Comparison of ENCODE assay signal across 17 cellular contexts in the genomic region with DNA sequence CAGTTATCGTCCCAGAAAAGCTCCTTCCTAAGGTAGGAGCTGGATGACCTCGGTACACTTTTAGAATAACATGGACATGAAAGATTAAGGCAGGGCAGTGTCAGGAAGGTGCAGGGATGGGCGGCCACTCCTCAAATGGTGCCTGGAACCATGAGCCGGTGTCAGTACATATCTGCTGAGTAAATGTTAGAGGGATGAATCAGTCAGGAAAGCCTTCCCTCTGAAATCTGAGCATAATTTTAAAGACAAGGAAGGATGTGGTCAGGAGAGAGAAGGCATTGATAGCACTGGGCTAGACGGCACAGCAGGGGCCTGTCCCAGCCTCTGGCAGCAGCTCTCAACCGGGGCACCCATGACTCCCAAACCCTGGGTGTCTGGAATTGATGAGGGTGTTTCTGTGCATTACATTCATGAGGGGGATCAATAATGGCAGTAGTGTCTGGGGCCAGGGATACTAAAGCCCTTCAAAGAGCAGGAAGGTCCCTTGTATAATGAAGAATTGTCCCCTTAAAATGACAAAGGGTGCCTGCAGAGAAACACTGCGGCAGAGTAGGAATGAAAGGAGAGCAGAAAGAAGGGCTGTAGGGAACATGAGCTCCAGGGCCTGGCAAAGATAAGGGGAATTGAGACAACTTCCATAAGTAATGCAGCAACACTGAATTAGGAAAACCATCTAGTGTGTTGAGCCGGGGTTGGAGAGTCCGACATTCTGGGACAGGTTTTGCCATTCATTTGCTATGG.
DNase-seq lines count a peak whose midpoint lies in the region; ATAC-seq and TF ChIP-seq lines count a peak whose summit lies in the region.
"Had no signal": no experiment of that assay in that cellular context is flagged by ENCODE, and none has a peak within 500 bp of the region (broad histone marks: within the 10 kb centered on the region; RNA-seq: fewer than 3 reads in every experiment).

No MANE protein-coding gene starts in this region.

- H4K20me1 ChIP-seq in PC-3 (ENCODE audit: low read length) (no peaks in the 10 kb centered on the region), osteoblast (ENCODE audit: insufficient read depth, low read length) (no peaks in the 10 kb centered on the region)
- H4K20me1 ChIP-seq: BLaER1 had no signal

- CTCF ChIA-PET in PC-3 (lab: Charles Lee), result no interaction called here

- H3K4me1 ChIP-seq in PC-3 (ENCODE audit: insufficient read depth, low read length), result no peaks in the 10 kb centered on the region
- H3K4me1 ChIP-seq in esophagus muscularis mucosa, result peaks cover 11 to 31% (median 26%) of the 10 kb centered on the region in 4 donors
- peaks cover 20% of the 10 kb centered on the region for H3K4me1 ChIP-seq in osteoblast (ENCODE audit: insufficient read depth, low read length)

- BruUV-seq in PC-3 (replicated peaks; lab: Mats Ljungman, UMichigan), result no TSS peak

- DNase-seq in EL (peak; percentile 69), PC-3 (peak; percentile 44), esophagus muscularis mucosa (ENCODE audit: extremely low spot score) (peak; percentile 39), osteoblast (ENCODE audit: insufficient read length, low spot score, missing footprints) (peak; percentile 82), GM10266 (ENCODE audit: extremely low spot score) (no peak)
- no peak for DNase-seq in activated effector memory CD4-positive, alpha-beta T cell treated with anti-CD3 and anti-CD28 coated beads, Interleukin-2, amount 50 U/mL, for 16 hours
- DNase-seq: activated CD4-positive, alpha-beta T cell treated with anti-CD3 and anti-CD28 coated beads for 36 hours; activated T-cell treated with anti-CD3 and anti-CD28 coated beads, Interleukin-2, amount 50 U/mL, for 4 hours; cortex of kidney; MM.1S; NCI-H2029 treated with DMSO at 0.1 percent for 48 hours; spleen; T-helper 2 cell had no signal

- POLR2A ChIA-PET in PC-3 (lab: Charles Lee; ENCODE audit: unreplicated experiment), result no interaction called here

- peak; percentile 65 for ATAC-seq in PC-3
- ATAC-seq in HG03135 (IDR thresholded peaks at IDR 0.05; ENCODE audit: unreplicated experiment), result no peak
- no peak for ATAC-seq in HG02870 (IDR thresholded peaks at IDR 0.05; ENCODE audit: unreplicated experiment)
- ATAC-seq: activated CD4-positive, alpha-beta T cell treated with anti-CD3 and anti-CD28 coated beads for 36 hours; activated T-cell treated with anti-CD3 and anti-CD28 coated beads, Interleukin-2, amount 50 U/mL, for 4 hours had no signal

- H3K9me2 ChIP-seq in PC-3 (replicated peaks; ENCODE audit: low read length), result no peaks in the 10 kb centered on the region

- H3K36me3 ChIP-seq in PC-3 (ENCODE audit: low read depth, low read length), result no peaks in the 10 kb centered on the region
- H3K36me3 ChIP-seq in esophagus muscularis mucosa, result no peaks in the 10 kb centered on the region
- H3K36me3 ChIP-seq in osteoblast (ENCODE audit: insufficient read depth, low read length), result no peaks in the 10 kb centered on the region
- H3K36me3 ChIP-seq: BLaER1 had no signal

- H3K4me2 ChIP-seq in PC-3 (ENCODE audit: low read length) (no peak overlapping the region), osteoblast (ENCODE audit: insufficient read depth, low read length) (no peak overlapping the region)
- H3K4me2 ChIP-seq: BLaER1 had no signal

- no peaks in the 10 kb centered on the region for H3F3A ChIP-seq in PC-3 (ENCODE audit: low read length, unreplicated experiment)

- H3K27me3 ChIP-seq in PC-3 (ENCODE audit: low read length), result no peaks in the 10 kb centered on the region
- H3K27me3 ChIP-seq in esophagus muscularis mucosa, result no peaks in the 10 kb centered on the region
- peaks cover 3% of the 10 kb centered on the region for H3K27me3 ChIP-seq in osteoblast (ENCODE audit: insufficient read depth, low read length)
- H3K27me3 ChIP-seq: BLaER1, spleen had no signal

- TF ChIP-seq CTCF in PC-3 (conservative IDR thresholded peaks at IDR 0.05; ENCODE audit: low read depth, low read length), result no peak
- TF ChIP-seq CTCF in esophagus muscularis mucosa (IDR thresholded peaks at IDR 0.05), result no peak
- TF ChIP-seq CTCF in osteoblast (IDR thresholded peaks at IDR 0.05; ENCODE audit: extremely low read depth, low read depth, low read length), result no peak
- TF ChIP-seq CTCF in GM10266 (IDR thresholded peaks at IDR 0.05; ENCODE audit: control insufficient read depth, insufficient read depth, low read depth, missing control alignments), result no peak

- H3K27ac ChIP-seq in PC-3 (ENCODE audit: low read length), result no peak overlapping the region
- H3K27ac ChIP-seq in esophagus muscularis mucosa (replicated peaks in 1 of 4), result no peak overlapping the region
- H3K27ac ChIP-seq in osteoblast (ENCODE audit: low read depth, low read length), result no peak overlapping the region
- H3K27ac ChIP-seq: BLaER1, spleen had no signal

- no peak overlapping the region for H3K9ac ChIP-seq in PC-3 (ENCODE audit: low read length)
- H3K9ac ChIP-seq: BLaER1 had no signal

- H3K4me3 ChIP-seq in PC-3 (ENCODE audit: low read length), result no peak overlapping the region
- H3K4me3 ChIP-seq in esophagus muscularis mucosa, result no peak overlapping the region
- H3K4me3 ChIP-seq in osteoblast (ENCODE audit: insufficient read depth, low read length), result no peak overlapping the region
- H3K4me3 ChIP-seq: BLaER1, lung, spleen had no signal

- no peaks in the 10 kb centered on the region for H3K79me2 ChIP-seq in PC-3 (ENCODE audit: low read length)
- H3K79me2 ChIP-seq in osteoblast (ENCODE audit: insufficient read depth, low read length), result no peaks in the 10 kb centered on the region

- H3K9me3 ChIP-seq in PC-3 (ENCODE audit: low read length) (no peaks in the 10 kb centered on the region), esophagus muscularis mucosa (no peaks in the 10 kb centered on the region), osteoblast (ENCODE audit: low read depth, low read length) (no peaks in the 10 kb centered on the region)
- H3K9me3 ChIP-seq: BLaER1, spleen had no signal

- no peak for TF ChIP-seq POLR2A in esophagus muscularis mucosa (IDR thresholded peaks at IDR 0.05; ENCODE audit: low read depth)

- H2AFZ ChIP-seq in PC-3 (ENCODE audit: low read length), result peak overlapping the region; percentile 11; the same call in 1 of the 2 replicates
- H2AFZ ChIP-seq in osteoblast (ENCODE audit: low read length), result no peak overlapping the region

- intact Hi-C loops in PC-3 (cut with micrococcal nuclease) (no loop called here), esophagus muscularis mucosa (cut with DNase I) (no loop called here)

- WGBS in esophagus muscularis mucosa, result 93% methylated on average over 9 of the region's 9 CpGs

- TF ChIP-seq EP300 in esophagus muscularis mucosa (IDR thresholded peaks at IDR 0.05), result no peak

Comparison
In these comparisons a context has a peak if more than half of its experiments do, and no peak if none do; other contexts are left out.
1. DNase-seq: peak in EL (single experiment), PC-3 (single experiment), esophagus muscularis mucosa (single experiment) and osteoblast (single experiment); none in activated effector memory CD4-positive, alpha-beta T cell treated with anti-CD3 and anti-CD28 coated beads, Interleukin-2, amount 50 U/mL, for 16 hours (single experiment) and GM10266 (single experiment).